10 cellular contexts compared by ENCODE assay signal in the genomic region with DNA sequence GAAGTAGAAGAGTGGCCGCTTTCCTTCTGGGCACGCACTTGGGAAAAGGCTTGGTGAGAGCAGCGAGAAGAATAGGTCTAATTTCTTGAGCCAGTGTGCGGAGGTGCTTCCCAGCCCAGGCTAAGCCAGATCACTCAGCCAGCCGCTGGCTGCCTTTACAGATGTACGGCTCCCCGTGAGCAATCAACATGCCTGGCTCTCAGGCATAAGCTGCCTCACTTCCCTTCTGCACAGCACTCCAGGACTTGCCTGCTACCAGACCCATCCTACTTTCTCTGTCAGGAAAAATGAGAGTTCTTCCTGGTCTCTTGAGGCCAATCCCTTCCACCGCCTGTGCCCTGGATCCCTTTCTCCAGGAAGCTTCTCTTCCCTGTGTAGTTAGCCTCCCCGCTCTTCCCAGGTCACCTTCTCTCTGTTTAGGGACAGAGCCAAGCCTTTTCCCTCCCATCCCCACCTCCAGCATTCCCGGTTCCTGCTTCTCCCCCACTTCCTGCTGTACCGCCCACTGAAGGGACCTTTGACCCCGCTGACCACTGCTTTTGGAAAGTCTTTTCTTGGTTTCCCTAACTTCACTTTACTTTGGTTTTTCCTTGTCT. TPM values are rescaled to one million over a fixed set of nuclear protein-coding genes. Genes with fewer than 3 reads are reported as not detected.
DNase-seq lines count a peak whose midpoint lies in the region; ATAC-seq and TF ChIP-seq lines count a peak whose summit lies in the region.
"Had no signal": no experiment of that assay in that cellular context is flagged by ENCODE, and none has a peak within 500 bp of the region (broad histone marks: within the 10 kb centered on the region; RNA-seq: fewer than 3 reads in every experiment).

No MANE protein-coding gene starts in this region.

- H3K4me3 Mint-ChIP-seq in activated CD8-positive, alpha-beta memory T cell treated with anti-CD3 and anti-CD28 coated beads, Interleukin-2, amount 10 ng/mL, durations not matched to agents 7 days and 5 days: peak overlapping the region; percentile 80

- no peaks in the 10 kb centered on the region for H3K27me3 ChIP-seq in WERI-Rb-1 (ENCODE audit: insufficient read depth, low read depth, severe bottlenecking)
- H3K27me3 ChIP-seq in suprapubic skin: no peaks in the 10 kb centered on the region

- CTCF ChIA-PET in activated CD8-positive, alpha-beta memory T cell treated with anti-CD3 and anti-CD28 coated beads, Interleukin-2, amount 10 ng/mL, durations not matched to agents 7 days and 5 days (lab: Charles Lee): interaction anchor here (1.0 to 1.3 kb wide), 3 partner anchors 32 to 80 kb away, joined by 3 to 5 read pairs (median 3); no protein-coding TSS in a partner anchor

- no peak for TF ChIP-seq CTCF in WERI-Rb-1 (IDR thresholded peaks at IDR 0.05; ENCODE audit: low read depth, low read length)
- no peak for TF ChIP-seq CTCF in suprapubic skin (IDR thresholded peaks at IDR 0.05)

- no peaks in the 10 kb centered on the region for H3K27me3 Mint-ChIP-seq in activated CD8-positive, alpha-beta memory T cell treated with anti-CD3 and anti-CD28 coated beads, Interleukin-2, amount 10 ng/mL, durations not matched to agents 7 days and 5 days

- no peaks in the 10 kb centered on the region for H3K9me3 ChIP-seq in WERI-Rb-1 (ENCODE audit: severe bottlenecking)
- H3K9me3 ChIP-seq in suprapubic skin: no peaks in the 10 kb centered on the region

- H3K36me3 ChIP-seq in WERI-Rb-1 (peaks cover 50% of the 10 kb centered on the region), suprapubic skin (peaks cover 10% of the 10 kb centered on the region)

- DNase-seq in activated CD8-positive, alpha-beta memory T cell treated with anti-CD3 and anti-CD28 coated beads, Interleukin-2, amount 10 ng/mL, durations not matched to agents 7 days and 5 days: no peak
- DNase-seq in activated CD8-positive, alpha-beta memory T cell treated with anti-CD3 and anti-CD28 coated beads for 24 hours: no peak
- DNase-seq in WERI-Rb-1 (no peak), iris pigment epithelial cell (ENCODE audit: low read depth) (peak; percentile 24), suprapubic skin (ENCODE audit: low spot score in 2 of 2) (no peak), UCSD-AML1 (lab: John Stamatoyannopoulos, UW; ENCODE audit: unreplicated experiment) (no peak), C1 segment of cervical spinal cord (lab: John Stamatoyannopoulos, UW) (no peak)
- DNase-seq: DMS153 had no signal

- WGBS in suprapubic skin: 57% methylated on average over 12 of the region's 12 CpGs

- peaks cover 46% of the 10 kb centered on the region for H3K4me1 Mint-ChIP-seq in activated CD8-positive, alpha-beta memory T cell treated with anti-CD3 and anti-CD28 coated beads, Interleukin-2, amount 10 ng/mL, durations not matched to agents 7 days and 5 days

- H3K36me3 Mint-ChIP-seq in activated CD8-positive, alpha-beta memory T cell treated with anti-CD3 and anti-CD28 coated beads, Interleukin-2, amount 10 ng/mL, durations not matched to agents 7 days and 5 days: peaks cover 22% of the 10 kb centered on the region

- peaks cover 33% of the 10 kb centered on the region for H3K4me1 ChIP-seq in suprapubic skin

- H3K9me3 Mint-ChIP-seq in activated CD8-positive, alpha-beta memory T cell treated with anti-CD3 and anti-CD28 coated beads, Interleukin-2, amount 10 ng/mL, durations not matched to agents 7 days and 5 days (ENCODE audit: low read depth): no peaks in the 10 kb centered on the region

- TF ChIP-seq EP300 in suprapubic skin (IDR thresholded peaks at IDR 0.05): no peak

- H3K27ac ChIP-seq in WERI-Rb-1: no peak overlapping the region
- H3K27ac ChIP-seq in suprapubic skin: peak overlapping the region; percentile 84

- peak overlapping the region; percentile 97 for H3K27ac Mint-ChIP-seq in activated CD8-positive, alpha-beta memory T cell treated with anti-CD3 and anti-CD28 coated beads, Interleukin-2, amount 10 ng/mL, durations not matched to agents 7 days and 5 days

- TF ChIP-seq POLR2A in suprapubic skin (IDR thresholded peaks at IDR 0.05): no peak

- peak overlapping the region; percentile 87 for H3K4me3 ChIP-seq in WERI-Rb-1 (ENCODE audit: low read depth, low read length)
- H3K4me3 ChIP-seq in suprapubic skin: peak overlapping the region; percentile 74

- ATAC-seq in activated CD8-positive, alpha-beta memory T cell treated with anti-CD3 and anti-CD28 coated beads, Interleukin-2, amount 10 ng/mL, durations not matched to agents 7 days and 5 days: no peak
- no peak for ATAC-seq in HG03378 (IDR thresholded peaks at IDR 0.05; ENCODE audit: unreplicated experiment)

RNA-seq across cellular contexts. Expression of gene ACTR3C, which starts 1.1 kb away (rescaled TPM):
- 1 to 10 TPM; 4.0 to 4.8 TPM for total RNA-seq in activated CD8-positive, alpha-beta memory T cell treated with anti-CD3 and anti-CD28 coated beads, Interleukin-2, amount 10 ng/mL, durations not matched to agents 7 days and 5 days
- total RNA-seq in suprapubic skin: 10 to 100 TPM; 10.4 to 16.5 (median 13.1) TPM

RNA-seq across cellular contexts. Expression of gene LRRC61, which starts 1.3 kb away (rescaled TPM):
- 10 to 100 TPM; 24.7 to 25.3 TPM for total RNA-seq in activated CD8-positive, alpha-beta memory T cell treated with anti-CD3 and anti-CD28 coated beads, Interleukin-2, amount 10 ng/mL, durations not matched to agents 7 days and 5 days
- 10 to 100 TPM in 3 of 4 donors, 1 to 10 TPM in 1; 7.9 to 29.0 (median 22.5) TPM for total RNA-seq in suprapubic skin

RNA-seq across cellular contexts. Expression of gene RARRES2, which starts 17.0 kb away (rescaled TPM):
- not detected for total RNA-seq in activated CD8-positive, alpha-beta memory T cell treated with anti-CD3 and anti-CD28 coated beads, Interleukin-2, amount 10 ng/mL, durations not matched to agents 7 days and 5 days
- total RNA-seq in suprapubic skin: 10 to 100 TPM; 12.8 to 23.4 (median 16.5) TPM
- total RNA-seq: glomerular endothelial cell had no signal

RNA-seq across cellular contexts. Expression of gene REPIN1, which starts 44.2 kb away (rescaled TPM):
- 10 to 100 TPM; 51.4 to 55.5 TPM for total RNA-seq in activated CD8-positive, alpha-beta memory T cell treated with anti-CD3 and anti-CD28 coated beads, Interleukin-2, amount 10 ng/mL, durations not matched to agents 7 days and 5 days
- 10 to 100 TPM; 56.1 to 75.5 (median 73.7) TPM for total RNA-seq in suprapubic skin

RNA-seq across cellular contexts. Expression of gene ZNF775, which starts 54.7 kb away (rescaled TPM):
- 1 to 10 TPM; 7.5 to 8.4 TPM for total RNA-seq in activated CD8-positive, alpha-beta memory T cell treated with anti-CD3 and anti-CD28 coated beads, Interleukin-2, amount 10 ng/mL, durations not matched to agents 7 days and 5 days
- total RNA-seq in suprapubic skin: 1 to 10 TPM; 1.6 to 3.9 (median 2.6) TPM

Comparison
In these comparisons a context has a peak if more than half of its experiments do, and no peak if none do; other contexts are left out.
1. RNA of gene RARRES2, which starts 17.0 kb away (total RNA-seq): 12.8 to 23.4 TPM in suprapubic skin; not detected in activated CD8-positive, alpha-beta memory T cell treated with anti-CD3 and anti-CD28 coated beads, Interleukin-2, amount 10 ng/mL, durations not matched to agents 7 days and 5 days; every median in the first group is over 10 times any median in the second.